12 cellular contexts compared by ENCODE assay signal in the genomic region with DNA sequence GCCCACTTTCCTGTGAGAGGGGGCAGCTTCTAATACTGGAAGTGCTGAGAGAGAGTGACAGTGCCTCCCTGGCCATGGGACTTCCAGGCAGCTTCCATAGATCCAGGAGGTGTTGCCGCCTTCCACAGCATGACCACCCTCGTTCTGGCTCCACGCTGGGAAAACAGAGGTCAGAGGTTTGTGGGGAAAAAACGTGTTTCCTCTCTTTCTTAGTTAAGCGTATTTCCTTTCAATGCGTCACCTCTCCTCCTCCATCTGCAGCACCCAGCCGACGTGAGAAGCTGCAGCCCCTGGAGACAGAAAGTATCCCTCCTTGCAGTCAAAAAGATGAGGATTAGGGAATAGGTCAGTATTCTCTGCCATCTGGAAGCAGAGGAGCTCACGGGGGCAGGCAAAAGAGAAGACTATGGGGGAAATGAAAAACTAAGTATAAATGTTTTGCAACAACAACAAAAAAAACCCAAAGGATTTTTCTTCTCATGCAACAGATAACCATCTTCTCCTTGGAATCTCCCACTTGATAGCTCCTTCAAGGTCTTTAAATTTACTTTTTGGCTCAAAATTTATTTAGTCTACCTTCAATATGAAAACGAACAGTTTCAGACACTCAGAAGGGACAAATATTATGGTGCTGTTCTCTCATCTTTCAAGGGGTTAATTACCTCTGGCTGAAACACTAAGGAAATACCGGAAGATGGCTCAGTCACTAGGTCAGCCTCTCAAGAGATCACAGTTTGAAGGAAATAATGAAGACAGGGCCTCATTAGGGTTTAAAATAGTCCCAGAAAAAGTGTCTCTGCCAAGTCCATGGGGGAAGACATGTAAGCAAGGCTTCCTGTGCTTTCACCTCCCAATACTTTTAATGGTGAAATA. TPM values are rescaled to one million over a fixed set of nuclear protein-coding genes. Genes with fewer than 3 reads are reported as not detected.
A peak's percentile ranks its signal among the peaks of the same experiment; 100 is the strongest.
DNase-seq lines count a peak whose midpoint lies in the region; ATAC-seq and TF ChIP-seq lines count a peak whose summit lies in the region.
"Had no signal": no experiment of that assay in that cellular context is flagged by ENCODE, and none has a peak within 500 bp of the region (broad histone marks: within the 10 kb centered on the region; RNA-seq: fewer than 3 reads in every experiment).

No MANE protein-coding gene starts in this region.

- H3K27me3 ChIP-seq in dorsolateral prefrontal cortex (no peaks in the 10 kb centered on the region), mesenchymal stem cell (ENCODE audit: control insufficient read depth in 1 of 2, insufficient read depth in 1 of 2, low read length in 2 of 2) (no peaks in the 10 kb centered on the region)
- no peaks in the 10 kb centered on the region for H3K27me3 ChIP-seq in CD8-positive, alpha-beta T cell (ENCODE audit: insufficient read depth, low read length)
- H3K27me3 ChIP-seq: adrenal gland, SJCRH30, upper lobe of left lung had no signal

- no peak overlapping the region for H3K4me3 ChIP-seq in dorsolateral prefrontal cortex
- peak overlapping the region in 1 of 2 experiments; percentile 12 for H3K4me3 ChIP-seq in mesenchymal stem cell (ENCODE audit: insufficient read depth in 1 of 2, low read depth in 1 of 2, low read length in 2 of 2)
- H3K4me3 ChIP-seq in CD8-positive, alpha-beta T cell (ENCODE audit: low read depth, low read length): no peak overlapping the region
- H3K4me3 ChIP-seq: adrenal gland, SJCRH30, upper lobe of left lung had no signal

- peak overlapping the region; percentile 86 to 97 for H3K27ac Mint-ChIP-seq in natural killer cell
- H3K27ac Mint-ChIP-seq in natural killer cell treated with Interleukin-12 subunit alpha and Interleukin-12 subunit beta and Interleukin-15 and Interleukin-18, amount 100 ng/mL, for 72 hours: peak overlapping the region in 1 of 2 donors; percentile 44
- H3K27ac Mint-ChIP-seq in CD8-positive, alpha-beta T cell: no peak overlapping the region

- peak overlapping the region; percentile 69 for H4K8ac ChIP-seq in mesenchymal stem cell (ENCODE audit: low read length)

- no peaks in the 10 kb centered on the region for H3K9me3 Mint-ChIP-seq in natural killer cell
- H3K9me3 Mint-ChIP-seq in natural killer cell treated with Interleukin-12 subunit alpha and Interleukin-12 subunit beta and Interleukin-15 and Interleukin-18, amount 100 ng/mL, for 72 hours: no peaks in the 10 kb centered on the region
- no peaks in the 10 kb centered on the region for H3K9me3 Mint-ChIP-seq in CD8-positive, alpha-beta T cell

- no peak overlapping the region for H3K14ac ChIP-seq in mesenchymal stem cell (ENCODE audit: low read length in 2 of 2)

- peaks cover 18% of the 10 kb centered on the region for H3K4me1 ChIP-seq in mesenchymal stem cell (ENCODE audit: control insufficient read depth, insufficient read depth, low read depth, low read length)
- peaks cover 12% of the 10 kb centered on the region for H3K4me1 ChIP-seq in CD8-positive, alpha-beta T cell (ENCODE audit: insufficient read depth, low read length)
- H3K4me1 ChIP-seq: SJCRH30 had no signal

- peak overlapping the region; percentile 20 for H3K4me2 ChIP-seq in mesenchymal stem cell (ENCODE audit: low read length, poor library complexity, severe bottlenecking)

- no peaks in the 10 kb centered on the region for H3K9me3 ChIP-seq in mesenchymal stem cell (ENCODE audit: control insufficient read depth, low read length)
- H3K9me3 ChIP-seq in CD8-positive, alpha-beta T cell (ENCODE audit: low read length): no peaks in the 10 kb centered on the region
- H3K9me3 ChIP-seq: adrenal gland, SJCRH30, upper lobe of left lung had no signal

- peak overlapping the region; percentile 35 for H2BK5ac ChIP-seq in mesenchymal stem cell (ENCODE audit: low read depth, low read length, poor library complexity, severe bottlenecking)

- CTCF ChIA-PET in CD8-positive, alpha-beta T cell (lab: Charles Lee): interaction anchor here (1.1 to 1.5 kb wide), 2 partner anchors 42 to 43 kb away, joined by 4 read pairs; no protein-coding TSS in a partner anchor

- H3K27me3 Mint-ChIP-seq in natural killer cell (ENCODE audit: low read depth in 2 of 2): no peaks in the 10 kb centered on the region
- no peaks in the 10 kb centered on the region for H3K27me3 Mint-ChIP-seq in natural killer cell treated with Interleukin-12 subunit alpha and Interleukin-12 subunit beta and Interleukin-15 and Interleukin-18, amount 100 ng/mL, for 72 hours
- H3K27me3 Mint-ChIP-seq in CD8-positive, alpha-beta T cell (ENCODE audit: low read depth): no peaks in the 10 kb centered on the region

- ATAC-seq in natural killer cell (no peak), GM18867 (IDR thresholded peaks at IDR 0.05; ENCODE audit: unreplicated experiment) (no peak), HG02763 (IDR thresholded peaks at IDR 0.05; ENCODE audit: unreplicated experiment) (no peak)
- no peak for ATAC-seq in natural killer cell treated with Interleukin-12 subunit alpha and Interleukin-12 subunit beta and Interleukin-15 and Interleukin-18, amount 100 ng/mL, for 72 hours
- ATAC-seq in CD8-positive, alpha-beta T cell: no peak

- peak overlapping the region in 1 of 2 experiments; percentile 46 for H3K4ac ChIP-seq in mesenchymal stem cell (ENCODE audit: low read depth in 1 of 2, low read length in 2 of 2)

- H4K91ac ChIP-seq in mesenchymal stem cell (ENCODE audit: low read length): peak overlapping the region; percentile 57

- H2BK12ac ChIP-seq in mesenchymal stem cell (ENCODE audit: low read length in 2 of 2): peak overlapping the region; percentile 28 to 45

- TF ChIP-seq CTCF in natural killer cell (IDR thresholded peaks at IDR 0.05) (no peak), dorsolateral prefrontal cortex (IDR thresholded peaks at IDR 0.05 in 54 of 56, conservative IDR thresholded peaks at IDR 0.05 in 2 of 56; ENCODE audit: low read depth in 1 of 56, partially characterized antibody in 56 of 56) (no peak)
- no peak for TF ChIP-seq CTCF in CD8-positive, alpha-beta T cell (IDR thresholded peaks at IDR 0.05)

- peak overlapping the region; percentile 12 for H3K9ac ChIP-seq in mesenchymal stem cell (ENCODE audit: low read length)

- no peak overlapping the region for H3K4me3 Mint-ChIP-seq in natural killer cell
- no peak overlapping the region for H3K4me3 Mint-ChIP-seq in natural killer cell treated with Interleukin-12 subunit alpha and Interleukin-12 subunit beta and Interleukin-15 and Interleukin-18, amount 100 ng/mL, for 72 hours
- H3K4me3 Mint-ChIP-seq in CD8-positive, alpha-beta T cell: no peak overlapping the region

- intact Hi-C loops in natural killer cell (cut with micrococcal nuclease): no loop called here
- intact Hi-C loops in dorsolateral prefrontal cortex (cut with DNase I): no loop called here
- intact Hi-C loops in CD8-positive, alpha-beta T cell (cut with DNase I, micrococcal nuclease): loop anchor here in 1 of 2 experiments (5.0 kb wide), 1 partner anchor 38 kb away; the partner anchor contains the start of gene MTMR12

- peaks cover 11% of the 10 kb centered on the region for H3K36me3 Mint-ChIP-seq in natural killer cell
- peaks cover 10% of the 10 kb centered on the region for H3K36me3 Mint-ChIP-seq in natural killer cell treated with Interleukin-12 subunit alpha and Interleukin-12 subunit beta and Interleukin-15 and Interleukin-18, amount 100 ng/mL, for 72 hours
- H3K36me3 Mint-ChIP-seq in CD8-positive, alpha-beta T cell: peaks cover 62% of the 10 kb centered on the region

- H2BK120ac ChIP-seq in mesenchymal stem cell (ENCODE audit: low read depth, low read length): no peak overlapping the region

- no peak overlapping the region for H2BK15ac ChIP-seq in mesenchymal stem cell (ENCODE audit: low read depth, poor library complexity, severe bottlenecking)

- no peak overlapping the region for H3K23ac ChIP-seq in mesenchymal stem cell (ENCODE audit: low read length in 2 of 2)

- POLR2A ChIA-PET in CD8-positive, alpha-beta T cell (lab: Charles Lee): no interaction called here

- H3K79me1 ChIP-seq in mesenchymal stem cell (replicated peaks; ENCODE audit: low read length, poor library complexity, severe bottlenecking): peaks cover 19% of the 10 kb centered on the region

- WGBS in mesenchymal stem cell: 23% methylated on average over 6 of the region's 11 CpGs

- peaks cover 8 to 48% of the 10 kb centered on the region in 2 experiments for H3K36me3 ChIP-seq in mesenchymal stem cell (ENCODE audit: control insufficient read depth in 1 of 2, insufficient read depth in 2 of 2, low read depth in 1 of 2, low read length in 2 of 2)
- H3K36me3 ChIP-seq in CD8-positive, alpha-beta T cell (ENCODE audit: insufficient read depth, low read length): peaks cover 27% of the 10 kb centered on the region

- H2AFZ ChIP-seq in mesenchymal stem cell (ENCODE audit: low read depth, low read length): no peak overlapping the region

- H3K4me1 Mint-ChIP-seq in natural killer cell: peaks cover 32 to 43% of the 10 kb centered on the region in 2 donors
- peaks cover 29 to 35% of the 10 kb centered on the region in 2 donors for H3K4me1 Mint-ChIP-seq in natural killer cell treated with Interleukin-12 subunit alpha and Interleukin-12 subunit beta and Interleukin-15 and Interleukin-18, amount 100 ng/mL, for 72 hours (ENCODE audit: low read depth in 2 of 2)
- peaks cover 30% of the 10 kb centered on the region for H3K4me1 Mint-ChIP-seq in CD8-positive, alpha-beta T cell (ENCODE audit: low read depth)

- peak overlapping the region; percentile 31 to 80 for H3K18ac ChIP-seq in mesenchymal stem cell (ENCODE audit: low read depth in 1 of 2, low read length in 2 of 2)

- DNase-seq in natural killer cell: no peak
- DNase-seq in natural killer cell treated with Interleukin-12 subunit alpha and Interleukin-12 subunit beta and Interleukin-15 and Interleukin-18, amount 100 ng/mL, for 72 hours (ENCODE audit: low spot score): no peak
- DNase-seq in dorsolateral prefrontal cortex: no peak
- DNase-seq in mesenchymal stem cell: peak; percentile 80
- no peak for DNase-seq in CD8-positive, alpha-beta T cell
- no peak for DNase-seq in medulla oblongata (ENCODE audit: extremely low spot score)
- DNase-seq: activated CD4-positive, alpha-beta T cell treated with anti-CD3 and anti-CD28 coated beads for 48 hours; SJCRH30 had no signal

- H2AK5ac ChIP-seq in mesenchymal stem cell (ENCODE audit: low read length, severe bottlenecking): peak overlapping the region; percentile 53

- H3K27ac ChIP-seq in dorsolateral prefrontal cortex: peak overlapping the region in 50 of 59 donors; percentile 5 to 79 (median 57)
- peak overlapping the region; percentile 79 for H3K27ac ChIP-seq in mesenchymal stem cell (ENCODE audit: low read length, poor library complexity, severe bottlenecking)
- H3K27ac ChIP-seq in CD8-positive, alpha-beta T cell (ENCODE audit: low read depth, low read length): no peak overlapping the region
- H3K27ac ChIP-seq: SJCRH30 had no signal

RNA-seq across cellular contexts. Expression of gene MTMR12, which starts 38.0 kb away (rescaled TPM):
- 10 to 100 TPM; 36.9 to 47.7 (median 39.8) TPM for total RNA-seq in natural killer cell
- total RNA-seq in natural killer cell treated with Interleukin-12 subunit alpha and Interleukin-12 subunit beta and Interleukin-15 and Interleukin-18, amount 100 ng/mL, for 72 hours: 10 to 100 TPM; 28.8 to 31.9 TPM
- 10 to 100 TPM; 24.4 to 67.2 (median 41.4) TPM for total RNA-seq in dorsolateral prefrontal cortex
- polyA plus RNA-seq in mesenchymal stem cell (2013, experiment 1 of 2): 11.1 TPM
- polyA plus RNA-seq in mesenchymal stem cell (2013, experiment 2 of 2): 11.7 TPM
- 10 to 100 TPM; 20.0 to 21.2 TPM for total RNA-seq in CD8-positive, alpha-beta T cell
